10 cellular contexts compared by ENCODE assay signal in genomic region chr11:33936745-33937612, GRCh38. TPM values are rescaled to one million over a fixed set of nuclear protein-coding genes. Genes with fewer than 3 reads are reported as not detected.
DNase-seq lines count a peak whose midpoint lies in the region; ATAC-seq and TF ChIP-seq lines count a peak whose summit lies in the region.
"Had no signal": no experiment of that assay in that cellular context is flagged by ENCODE, and none has a peak within 500 bp of the region (broad histone marks: within the 10 kb centered on the region; RNA-seq: fewer than 3 reads in every experiment).

No MANE protein-coding gene starts in this region.

- peaks cover 5% of the 10 kb centered on the region for H3K27me3 Mint-ChIP-seq in activated CD8-positive, alpha-beta T cell treated with anti-CD3 and anti-CD28 coated beads for 36 hours
- H3K27me3 Mint-ChIP-seq: activated naive CD4-positive, alpha-beta T cell treated with anti-CD3 and anti-CD28 coated beads, Interleukin-2, amount 50 U/mL, for 24 hours had no signal

- H3K9me3 Mint-ChIP-seq in activated CD8-positive, alpha-beta T cell treated with anti-CD3 and anti-CD28 coated beads for 36 hours, result peaks cover 7% of the 10 kb centered on the region

- H3K4me3 ChIP-seq in coronary artery (peak overlapping the region; percentile 31), mucosa of descending colon (no peak overlapping the region)

- no peak overlapping the region for H3K27ac Mint-ChIP-seq in activated CD8-positive, alpha-beta T cell treated with anti-CD3 and anti-CD28 coated beads for 36 hours
- H3K27ac Mint-ChIP-seq: activated naive CD4-positive, alpha-beta T cell treated with anti-CD3 and anti-CD28 coated beads, Interleukin-2, amount 50 U/mL, for 24 hours had no signal

- intact Hi-C loops in mucosa of descending colon (cut with DNase I, micrococcal nuclease), result no loop called here
- intact Hi-C loops in activated CD8-positive, alpha-beta T cell treated with anti-CD3 and anti-CD28 coated beads for 36 hours (cut with micrococcal nuclease), result no loop called here

- H3K36me3 ChIP-seq in mucosa of descending colon (ENCODE audit: low read depth), result no peaks in the 10 kb centered on the region

- no peak overlapping the region for H3K4me3 Mint-ChIP-seq in activated CD8-positive, alpha-beta T cell treated with anti-CD3 and anti-CD28 coated beads for 36 hours
- H3K4me3 Mint-ChIP-seq: activated naive CD4-positive, alpha-beta T cell treated with anti-CD3 and anti-CD28 coated beads, Interleukin-2, amount 50 U/mL, for 24 hours had no signal

- no peaks in the 10 kb centered on the region for H3K4me1 Mint-ChIP-seq in activated CD8-positive, alpha-beta T cell treated with anti-CD3 and anti-CD28 coated beads for 36 hours (ENCODE audit: low read depth)

- POLR2A ChIA-PET in activated CD8-positive, alpha-beta T cell treated with anti-CD3 and anti-CD28 coated beads for 36 hours (lab: Charles Lee), result interaction anchor here (0.5 kb wide), 1 partner anchor 222 kb away, joined by 4 read pairs; no protein-coding TSS in a partner anchor

- TF ChIP-seq CTCF in coronary artery (IDR thresholded peaks at IDR 0.05) (no peak), mucosa of descending colon (IDR thresholded peaks at IDR 0.05) (no peak)
- TF ChIP-seq CTCF in activated CD8-positive, alpha-beta T cell treated with anti-CD3 and anti-CD28 coated beads for 36 hours (IDR thresholded peaks at IDR 0.05), result no peak

- peak; percentile 57 for DNase-seq in AG08395 (ENCODE audit: low spot score)
- peak; percentile 52 for DNase-seq in NCI-H1436 (lab: John Stamatoyannopoulos, UW)
- peak; percentile 84 for DNase-seq in coronary artery (ENCODE audit: low spot score)
- peak in 1 of 3 donors; percentile 12 for DNase-seq in mucosa of descending colon
- no peak for DNase-seq in GF-D8 (lab: John Stamatoyannopoulos, UW)
- DNase-seq in activated CD8-positive, alpha-beta T cell treated with anti-CD3 and anti-CD28 coated beads for 36 hours, result no peak
- DNase-seq in LoVo (ENCODE audit: low spot score), result no peak
- no peak for DNase-seq in activated effector memory CD4-positive, alpha-beta T cell treated with Interleukin-2 at 50 U/mL for 16 hours
- DNase-seq: NCI-H187 treated with DMSO at 0.1 percent for 48 hours had no signal

- peak overlapping the region; percentile 38 to 59 for H3K27ac ChIP-seq in coronary artery

- ATAC-seq in mucosa of descending colon, result peak; percentile 29
- no peak for ATAC-seq in activated CD8-positive, alpha-beta T cell treated with anti-CD3 and anti-CD28 coated beads for 36 hours

- H3K4me1 ChIP-seq in mucosa of descending colon (ENCODE audit: low read depth), result no peaks in the 10 kb centered on the region

- H3K9me3 ChIP-seq in mucosa of descending colon, result no peaks in the 10 kb centered on the region

- no peaks in the 10 kb centered on the region for H3K36me3 Mint-ChIP-seq in activated CD8-positive, alpha-beta T cell treated with anti-CD3 and anti-CD28 coated beads for 36 hours (ENCODE audit: low read depth)
- H3K36me3 Mint-ChIP-seq: activated naive CD4-positive, alpha-beta T cell treated with anti-CD3 and anti-CD28 coated beads, Interleukin-2, amount 50 U/mL, for 24 hours had no signal

- CTCF ChIA-PET in activated CD8-positive, alpha-beta T cell treated with anti-CD3 and anti-CD28 coated beads for 36 hours (lab: Charles Lee), result interaction anchor here (1.2 kb wide), 1 partner anchor 107 kb away, joined by 3 read pairs; no protein-coding TSS in a partner anchor

RNA-seq across cellular contexts. Expression of gene LMO2, which starts 45.1 kb away (rescaled TPM):
- total RNA-seq in mucosa of descending colon, result 10 to 100 TPM in 1 of 3 donors, 1 to 10 TPM in 2; 7.5 to 12.1 (median 9.7) TPM
- total RNA-seq in activated CD8-positive, alpha-beta T cell treated with anti-CD3 and anti-CD28 coated beads for 36 hours, result not detected

Comparison
In these comparisons a context has a peak if more than half of its experiments do, and no peak if none do; other contexts are left out.
1. DNase-seq: peak in AG08395 (single experiment), NCI-H1436 (single experiment) and coronary artery (single experiment); none in GF-D8 (single experiment), activated CD8-positive, alpha-beta T cell treated with anti-CD3 and anti-CD28 coated beads for 36 hours (single experiment), LoVo (single experiment) and activated effector memory CD4-positive, alpha-beta T cell treated with Interleukin-2 at 50 U/mL for 16 hours (single experiment).
2. RNA of gene LMO2, which starts 45.1 kb away (total RNA-seq): 7.5 to 12.1 TPM in mucosa of descending colon; not detected in activated CD8-positive, alpha-beta T cell treated with anti-CD3 and anti-CD28 coated beads for 36 hours; every median in the first group is over 4 times any median in the second.